Comparison of ENCODE assay signal across 17 cellular contexts in genomic region chr22:47010211-47010610, GRCh38.
DNase-seq lines count a peak whose midpoint lies in the region; ATAC-seq, FAIRE-seq and TF ChIP-seq lines count a peak whose summit lies in the region.
"Had no signal": no experiment of that assay in that cellular context is flagged by ENCODE, and none has a peak within 500 bp of the region (broad histone marks: within the 10 kb centered on the region; RNA-seq: fewer than 3 reads in every experiment).

No MANE protein-coding gene starts in this region.

- DNase-seq in colonic mucosa (peak; percentile 61), mucosa of descending colon (peak; percentile 47 to 61 (median 58)), small intestine (peak; percentile 7), NCI-H774 (lab: John Stamatoyannopoulos, UW) (no peak), NOMO-1 treated with DMSO at 0.1 percent for 48 hours (lab: John Stamatoyannopoulos, UW; ENCODE audit: unreplicated experiment) (no peak), ascending aorta (ENCODE audit: low spot score in 2 of 2) (no peak)
- DNase-seq: BE2C; CD8-positive, alpha-beta memory T cell; DND-41; GDM1; GOT3; HCEC 1CT; HFFc6 had no signal

- FAIRE-seq in small intestine (lab: Jason Lieb, UNC): no peak
- FAIRE-seq: A549, GM12892 had no signal

- H3K4me3 ChIP-seq in colonic mucosa (no peak overlapping the region), mucosa of descending colon (no peak overlapping the region), small intestine (ENCODE audit: low read depth in 1 of 2, low read length in 2 of 2) (no peak overlapping the region), ascending aorta (no peak overlapping the region)
- H3K4me3 ChIP-seq: A549 had no signal

- TF ChIP-seq CTCF in colonic mucosa (IDR thresholded peaks at IDR 0.05): no peak
- TF ChIP-seq CTCF in mucosa of descending colon (IDR thresholded peaks at IDR 0.05): no peak
- TF ChIP-seq CTCF in ascending aorta (IDR thresholded peaks at IDR 0.05): no peak

- WGBS in small intestine, 3 donors: 70 to 82% (median 71%) methylated on average over 10 of the region's 10 CpGs

- H3K9ac ChIP-seq in colonic mucosa (ENCODE audit: low read depth in 2 of 2, low read length in 2 of 2): no peak overlapping the region

- H3K36me3 ChIP-seq in colonic mucosa (no peaks in the 10 kb centered on the region), mucosa of descending colon (ENCODE audit: low read depth) (no peaks in the 10 kb centered on the region), small intestine (ENCODE audit: control insufficient read depth in 2 of 2, insufficient read depth in 2 of 2, low read length in 2 of 2) (no peaks in the 10 kb centered on the region), ascending aorta (peaks cover 4 to 20% of the 10 kb centered on the region in 2 donors)
- H3K36me3 ChIP-seq: BE2C had no signal

- H3K4me1 ChIP-seq in colonic mucosa: peaks cover 3% of the 10 kb centered on the region
- H3K4me1 ChIP-seq in mucosa of descending colon (ENCODE audit: low read depth): peaks cover 13% of the 10 kb centered on the region
- no peaks in the 10 kb centered on the region for H3K4me1 ChIP-seq in small intestine (ENCODE audit: control insufficient read depth in 2 of 2, insufficient read depth in 1 of 2, low read depth in 1 of 2, low read length in 1 of 2)
- no peaks in the 10 kb centered on the region for H3K4me1 ChIP-seq in ascending aorta
- H3K4me1 ChIP-seq: A549, BE2C, Caco-2 had no signal

- intact Hi-C loops in colonic mucosa (cut with DNase I): no loop called here
- intact Hi-C loops in mucosa of descending colon (cut with DNase I, micrococcal nuclease): no loop called here
- intact Hi-C loops in ascending aorta (cut with DNase I): no loop called here

- H3K27me3 ChIP-seq in colonic mucosa (no peaks in the 10 kb centered on the region), small intestine (ENCODE audit: control insufficient read depth in 2 of 2, insufficient read depth in 2 of 2, low read length in 2 of 2) (no peaks in the 10 kb centered on the region), ascending aorta (no peaks in the 10 kb centered on the region)
- H3K27me3 ChIP-seq: BE2C had no signal

- peak; percentile 90 for ATAC-seq in mucosa of descending colon
- ATAC-seq: A549 had no signal

- H3K9me3 ChIP-seq in colonic mucosa (no peaks in the 10 kb centered on the region), mucosa of descending colon (no peaks in the 10 kb centered on the region), small intestine (ENCODE audit: control insufficient read depth, low read depth) (no peaks in the 10 kb centered on the region), ascending aorta (no peaks in the 10 kb centered on the region)
- H3K9me3 ChIP-seq: A549, BE2C, Caco-2 had no signal

- H3K27ac ChIP-seq in colonic mucosa (no peak overlapping the region), small intestine (ENCODE audit: low read depth in 1 of 2, low read length in 1 of 2) (no peak overlapping the region), ascending aorta (no peak overlapping the region)
- H3K27ac ChIP-seq: A549, HL-60 had no signal

Comparison
In these comparisons a context has a peak if more than half of its experiments do, and no peak if none do; other contexts are left out.
1. DNase-seq: peak in colonic mucosa (single experiment), mucosa of descending colon (3 of 3) and small intestine (single experiment); none in NCI-H774 (single experiment), NOMO-1 treated with DMSO at 0.1 percent for 48 hours (single experiment) and ascending aorta (0 of 2).